ENCODE assay signal across 8 cellular contexts in genomic region chr21:45555251-45555556, GRCh38. TPM values are rescaled to one million over a fixed set of nuclear protein-coding genes. Genes with fewer than 3 reads are reported as not detected.
DNase-seq lines count a peak whose midpoint lies in the region; ATAC-seq and TF ChIP-seq lines count a peak whose summit lies in the region.

No MANE protein-coding gene starts in this region.

- no peaks in the 10 kb centered on the region for H3K36me3 ChIP-seq in BLaER1
- H3K36me3 ChIP-seq in KMS-11 (ENCODE audit: insufficient read depth), result no peaks in the 10 kb centered on the region
- H3K36me3 ChIP-seq in prostate gland, result no peaks in the 10 kb centered on the region

- H3K9ac ChIP-seq in BLaER1 (no peak overlapping the region), KMS-11 (no peak overlapping the region; the same call in 1 of the 2 replicates)

- no peaks in the 10 kb centered on the region for H3K9me3 ChIP-seq in BLaER1
- H3K9me3 ChIP-seq in prostate gland, result no peaks in the 10 kb centered on the region

- WGBS in prostate gland, result 0% methylated on average over 8 of the region's 34 CpGs

- H3K27ac Mint-ChIP-seq in dendritic cell treated with granulocyte-macrophage colony-stimulating factor and Interleukin-4, amounts not matched to agents 40 ng/mL and 50 ng/mL, for 4 days, result peak overlapping the region; percentile 95

- H3K4me3 Mint-ChIP-seq in dendritic cell treated with granulocyte-macrophage colony-stimulating factor and Interleukin-4, amounts not matched to agents 40 ng/mL and 50 ng/mL, for 4 days, result peak overlapping the region; percentile 67

- no peak for TF ChIP-seq POLR2A in prostate gland (IDR thresholded peaks at IDR 0.05)

- no peak overlapping the region for H2AFZ ChIP-seq in KMS-11 (ENCODE audit: low read depth)

- no peaks in the 10 kb centered on the region for H3K79me2 ChIP-seq in KMS-11 (ENCODE audit: insufficient read depth, low read depth)

- TF ChIP-seq CTCF in KMS-11 (conservative IDR thresholded peaks at IDR 0.05; ENCODE audit: low read depth, low read length), result no peak
- no peak for TF ChIP-seq CTCF in prostate gland (IDR thresholded peaks at IDR 0.05)

- H3K4me3 ChIP-seq in BLaER1 (peak overlapping the region; percentile 64), KMS-11 (IDR thresholded peaks at IDR 0.05; ENCODE audit: insufficient read depth, low read depth, low read length) (peak overlapping the region; percentile 0), prostate gland (peak overlapping the region; percentile 39 to 42)

- ATAC-seq in GM21526 (IDR thresholded peaks at IDR 0.05; ENCODE audit: low FRiP score, unreplicated experiment), result no peak

- no peak for DNase-seq in prostate gland (ENCODE audit: low spot score)
- DNase-seq in activated CD4-positive, CD25-positive, alpha-beta regulatory T cell (lab: John Stamatoyannopoulos, UW), result no peak
- DNase-seq in caudate nucleus (lab: John Stamatoyannopoulos, UW), result no peak
- DNase-seq in AG08396 (ENCODE audit: low spot score), result no peak

- H3K4me2 ChIP-seq in BLaER1 (peak overlapping the region; percentile 94), KMS-11 (no peak overlapping the region)

- no peak overlapping the region for H3K27ac ChIP-seq in BLaER1
- H3K27ac ChIP-seq in KMS-11, result no peak overlapping the region
- peak overlapping the region; percentile 69 to 92 for H3K27ac ChIP-seq in prostate gland
- H3K27ac ChIP-seq in caudate nucleus (ENCODE audit: low read depth, low read length), result no peak overlapping the region

- peaks cover 20% of the 10 kb centered on the region for H3K27me3 Mint-ChIP-seq in dendritic cell treated with granulocyte-macrophage colony-stimulating factor and Interleukin-4, amounts not matched to agents 40 ng/mL and 50 ng/mL, for 4 days

- H3K4me1 Mint-ChIP-seq in dendritic cell treated with granulocyte-macrophage colony-stimulating factor and Interleukin-4, amounts not matched to agents 40 ng/mL and 50 ng/mL, for 4 days (ENCODE audit: low read depth), result peaks cover 31% of the 10 kb centered on the region

- H3K36me3 Mint-ChIP-seq in dendritic cell treated with granulocyte-macrophage colony-stimulating factor and Interleukin-4, amounts not matched to agents 40 ng/mL and 50 ng/mL, for 4 days (ENCODE audit: low read depth), result peaks cover 6% of the 10 kb centered on the region

- H3K4me1 ChIP-seq in BLaER1 (peaks cover 55% of the 10 kb centered on the region), KMS-11 (ENCODE audit: low read depth, poor library complexity, severe bottlenecking) (peaks cover 3% of the 10 kb centered on the region), prostate gland (replicated peaks) (no peaks in the 10 kb centered on the region)

- no peaks in the 10 kb centered on the region for H3K9me3 Mint-ChIP-seq in dendritic cell treated with granulocyte-macrophage colony-stimulating factor and Interleukin-4, amounts not matched to agents 40 ng/mL and 50 ng/mL, for 4 days

- no peaks in the 10 kb centered on the region for H4K20me1 ChIP-seq in BLaER1
- H4K20me1 ChIP-seq in KMS-11 (ENCODE audit: insufficient read depth), result no peaks in the 10 kb centered on the region

- intact Hi-C loops in dendritic cell treated with granulocyte-macrophage colony-stimulating factor and Interleukin-4, amounts not matched to agents 40 ng/mL and 50 ng/mL, for 4 days (cut with micrococcal nuclease), result loop anchor here (2.0 to 10.0 kb wide), 2 partner anchors 76 to 90 kb away; partner anchors contain the start of gene PCBP3
- intact Hi-C loops in prostate gland (cut with DNase I), result loop anchor here (5.0 to 10.0 kb wide), 2 partner anchors 267 to 370 kb away; no protein-coding TSS in a partner anchor

- H3K27me3 ChIP-seq in BLaER1 (no peaks in the 10 kb centered on the region), KMS-11 (ENCODE audit: insufficient read depth, low read depth) (peaks cover 26% of the 10 kb centered on the region; the same call in 1 of the 2 replicates), prostate gland (replicated peaks; ENCODE audit: insufficient read depth) (no peaks in the 10 kb centered on the region)

RNA-seq across cellular contexts. Expression of gene SLC19A1, which starts 13.0 kb away (rescaled TPM):
- 10 to 100 TPM; 12.2 to 15.5 TPM for total RNA-seq in prostate gland

Comparison
In these comparisons a context has a peak if more than half of its experiments do, and no peak if none do; other contexts are left out.
1. H3K27ac ChIP-seq: peak in prostate gland (2 of 2); none in BLaER1 (single experiment), KMS-11 (single experiment) and caudate nucleus (single experiment).
2. H3K4me3 ChIP-seq: peak in every context shown above with its lines; median percentile 64 in BLaER1; 40 in prostate gland; 0 in KMS-11.